In genomic region chr3:183167975-183168374, GRCh38 we compare ENCODE assay signal across 1 cellular context. TPM values are rescaled to one million over a fixed set of nuclear protein-coding genes. Genes with fewer than 3 reads are reported as not detected.
"Had no signal": no experiment of that assay in that cellular context is flagged by ENCODE, and none has a peak within 500 bp of the region (broad histone marks: within the 10 kb centered on the region; RNA-seq: fewer than 3 reads in every experiment).

No MANE protein-coding gene starts in this region.

RNA-seq across cellular contexts. Expression of gene LAMP3, which starts 5.4 kb away (rescaled TPM):
- total RNA-seq: LHCN-M2 had no signal
